In genomic region chr17:78000351-78000750, GRCh38 we compare ENCODE assay signal across 18 cellular contexts. TPM values are rescaled to one million over a fixed set of nuclear protein-coding genes. Genes with fewer than 3 reads are reported as not detected.
A peak's percentile ranks its signal among the peaks of the same experiment; 100 is the strongest.
DNase-seq lines count a peak whose midpoint lies in the region; ATAC-seq and TF ChIP-seq lines count a peak whose summit lies in the region.
"Had no signal": no experiment of that assay in that cellular context is flagged by ENCODE, and none has a peak within 500 bp of the region (broad histone marks: within the 10 kb centered on the region; RNA-seq: fewer than 3 reads in every experiment).

No MANE protein-coding gene starts in this region.

- H3K9me3 Mint-ChIP-seq in MCF 10A (ENCODE audit: unreplicated experiment) = no peaks in the 10 kb centered on the region
- H3K9me3 Mint-ChIP-seq: activated naive CD4-positive, alpha-beta T cell treated with anti-CD3 and anti-CD28 coated beads, Interleukin-2, amount 10 ng/mL, durations not matched to agents 7 days and 5 days; stimulated activated effector memory CD8-positive, alpha-beta T cell treated with anti-CD3 and anti-CD28 coated beads, Interleukin-12 subunit alpha, Interleukin-12 subunit beta, amount 100 ng/mL, for 72 hours; WTC11 had no signal

- H3K9ac ChIP-seq in mammary epithelial cell (ENCODE audit: insufficient read depth, low read length) = no peak overlapping the region

- peak; percentile 70 for ATAC-seq in thoracic aorta (ENCODE audit: insufficient number of reproducible peaks, low FRiP score, low read depth)
- no peak for ATAC-seq in HG03521 (IDR thresholded peaks at IDR 0.05; ENCODE audit: unreplicated experiment)
- ATAC-seq in GM19395 (IDR thresholded peaks at IDR 0.05; ENCODE audit: unreplicated experiment) = no peak
- ATAC-seq: K562, lower lobe of right lung, PC-3 had no signal

- no peak overlapping the region for H3K4me3 Mint-ChIP-seq in MCF 10A (ENCODE audit: unreplicated experiment)
- H3K4me3 Mint-ChIP-seq: activated naive CD4-positive, alpha-beta T cell treated with anti-CD3 and anti-CD28 coated beads, Interleukin-2, amount 10 ng/mL, durations not matched to agents 7 days and 5 days; stimulated activated effector memory CD8-positive, alpha-beta T cell treated with anti-CD3 and anti-CD28 coated beads, Interleukin-12 subunit alpha, Interleukin-12 subunit beta, amount 100 ng/mL, for 72 hours; WTC11 had no signal

- no peak overlapping the region for H3K27ac Mint-ChIP-seq in MCF 10A (ENCODE audit: low read depth, unreplicated experiment)
- H3K27ac Mint-ChIP-seq: activated naive CD4-positive, alpha-beta T cell treated with anti-CD3 and anti-CD28 coated beads, Interleukin-2, amount 10 ng/mL, durations not matched to agents 7 days and 5 days; stimulated activated effector memory CD8-positive, alpha-beta T cell treated with anti-CD3 and anti-CD28 coated beads, Interleukin-12 subunit alpha, Interleukin-12 subunit beta, amount 100 ng/mL, for 72 hours; WTC11 had no signal

- POLR2A ChIA-PET in MCF 10A (lab: Yijun Ruan, JAX) = no interaction called here

- dilution Hi-C loops in mammary epithelial cell (cut with HindIII; ENCODE audit: low sequenced_read_pairs) = no loop called here

- H3K4me3 ChIP-seq in mammary epithelial cell (replicated peaks in 1 of 3; ENCODE audit: insufficient read depth in 1 of 3, low read depth in 2 of 3, low read length in 3 of 3) = no peak overlapping the region
- H3K4me3 ChIP-seq in thoracic aorta = no peak overlapping the region
- H3K4me3 ChIP-seq: K562, lower lobe of right lung, sigmoid colon had no signal

- CTCF ChIA-PET in mammary epithelial cell (lab: Charles Lee; ENCODE audit: low non-redundant PET) = no interaction called here
- CTCF ChIA-PET in MCF 10A (lab: Yijun Ruan, JAX) = no interaction called here

- 81% methylated on average over 3 of the region's 3 CpGs for WGBS in mammary epithelial cell (ENCODE audit: low coverage, missing lambda C conversion rate)

- H3K9me3 ChIP-seq in mammary epithelial cell (replicated peaks; ENCODE audit: insufficient read depth, low read length) = no peaks in the 10 kb centered on the region
- no peaks in the 10 kb centered on the region for H3K9me3 ChIP-seq in thoracic aorta
- H3K9me3 ChIP-seq: lower lobe of right lung, sigmoid colon had no signal

- no peaks in the 10 kb centered on the region for H3K27me3 ChIP-seq in mammary epithelial cell (ENCODE audit: insufficient read depth, low read length)
- no peaks in the 10 kb centered on the region for H3K27me3 ChIP-seq in thoracic aorta (replicated peaks; ENCODE audit: insufficient read depth)
- H3K27me3 ChIP-seq: sigmoid colon had no signal

- DNase-seq in mammary epithelial cell = peak; percentile 2
- no peak for DNase-seq in MCF 10A (ENCODE audit: unreplicated experiment)
- peak; percentile 2 for DNase-seq in amniotic stem cell (lab: John Stamatoyannopoulos, UW)
- peak; percentile 14 for DNase-seq in foreskin melanocyte
- no peak for DNase-seq in thoracic aorta (ENCODE audit: low spot score)
- no peak for DNase-seq in activated effector memory CD4-positive, alpha-beta T cell treated with Interleukin-2 at 50 U/mL for 16 hours
- DNase-seq: activated naive CD4-positive, alpha-beta T cell treated with anti-CD3 and anti-CD28 coated beads, Interleukin-2, amount 10 ng/mL, durations not matched to agents 7 days and 5 days; cerebellar nuclear complex; COR-L47; lower lobe of right lung; PC-3; sigmoid colon had no signal

- no peaks in the 10 kb centered on the region for H4K20me1 ChIP-seq in mammary epithelial cell (ENCODE audit: insufficient read depth, low read length)

- no peaks in the 10 kb centered on the region for H3K36me3 Mint-ChIP-seq in MCF 10A (ENCODE audit: insufficient read depth, unreplicated experiment)

- H3K4me1 ChIP-seq in mammary epithelial cell (ENCODE audit: insufficient read depth, low read length) (peaks cover 3% of the 10 kb centered on the region), thoracic aorta (ENCODE audit: control insufficient read depth in 1 of 2, low read depth in 2 of 2) (peaks cover 13 to 50% of the 10 kb centered on the region in 2 donors)

- no peaks in the 10 kb centered on the region for H3K27me3 Mint-ChIP-seq in MCF 10A (ENCODE audit: insufficient read depth, unreplicated experiment)
- H3K27me3 Mint-ChIP-seq: activated naive CD4-positive, alpha-beta T cell treated with anti-CD3 and anti-CD28 coated beads, Interleukin-2, amount 10 ng/mL, durations not matched to agents 7 days and 5 days had no signal

- H3K79me2 ChIP-seq in mammary epithelial cell (ENCODE audit: insufficient read depth, low read length) = no peaks in the 10 kb centered on the region

- in situ Hi-C loops in mammary epithelial cell (cut with MboI; ENCODE audit: low sequenced_read_pairs in 2 of 2) = loop anchor here in 1 of 2 donors (25.0 kb wide), 1 partner anchor 463 kb away; no protein-coding TSS in a partner anchor

- intact Hi-C loops in mammary epithelial cell (cut with micrococcal nuclease) = no loop called here
- intact Hi-C loops in MCF 10A (cut with micrococcal nuclease) = no loop called here

- no peak overlapping the region for H2AFZ ChIP-seq in mammary epithelial cell (ENCODE audit: low read depth, low read length)

- BruUV-seq in mammary epithelial cell (replicated peaks; lab: Mats Ljungman, UMichigan) = no TSS peak
- BruUV-seq in MCF 10A (replicated peaks; lab: Mats Ljungman, UMichigan) = no TSS peak

- H3K36me3 ChIP-seq in mammary epithelial cell (ENCODE audit: insufficient read depth, low read length) = no peaks in the 10 kb centered on the region
- H3K36me3 ChIP-seq in thoracic aorta = no peaks in the 10 kb centered on the region

- TF ChIP-seq CTCF in mammary epithelial cell (conservative IDR thresholded peaks at IDR 0.05 in 1 of 2, IDR thresholded peaks at IDR 0.05 in 1 of 2; ENCODE audit: extremely low read depth in 1 of 2, insufficient read depth in 1 of 2, low read depth in 1 of 2, low read length in 2 of 2) (no peak), MCF 10A (IDR thresholded peaks at IDR 0.05; ENCODE audit: unreplicated experiment) (no peak), thoracic aorta (IDR thresholded peaks at IDR 0.05) (no peak)

- peaks cover 13% of the 10 kb centered on the region for H3K4me1 Mint-ChIP-seq in MCF 10A (ENCODE audit: insufficient read depth, unreplicated experiment)

- H3K27ac ChIP-seq in mammary epithelial cell (ENCODE audit: insufficient read depth, low read depth, low read length) = no peak overlapping the region
- peak overlapping the region in 1 of 2 donors; percentile 59 for H3K27ac ChIP-seq in thoracic aorta
- H3K27ac ChIP-seq: epithelial cell of prostate, lower lobe of right lung had no signal

- H3K4me2 ChIP-seq in mammary epithelial cell (ENCODE audit: insufficient read depth, low read depth, low read length) = no peak overlapping the region

RNA-seq across cellular contexts. Expression of gene TNRC6C, which starts 41.8 kb away (rescaled TPM):
- 1 to 10 TPM; 2.7 to 9.1 TPM for total RNA-seq in mammary epithelial cell
- 1.3 TPM for polyA plus RNA-seq in mammary epithelial cell
- polyA minus RNA-seq in mammary epithelial cell = 3.2 TPM
- total RNA-seq in MCF 10A (2022) = 15.7 and 16.4 TPM in 2 replicates
- 10 to 100 TPM; 27.8 to 41.1 TPM for total RNA-seq in thoracic aorta

Comparison
In these comparisons a context has a peak if more than half of its experiments do, and no peak if none do; other contexts are left out.
1. DNase-seq: peak in mammary epithelial cell (single experiment), amniotic stem cell (single experiment) and foreskin melanocyte (single experiment); none in MCF 10A (single experiment), thoracic aorta (single experiment) and activated effector memory CD4-positive, alpha-beta T cell treated with Interleukin-2 at 50 U/mL for 16 hours (single experiment).